ENCODE assay signal across 8 cellular contexts in the genomic region with DNA sequence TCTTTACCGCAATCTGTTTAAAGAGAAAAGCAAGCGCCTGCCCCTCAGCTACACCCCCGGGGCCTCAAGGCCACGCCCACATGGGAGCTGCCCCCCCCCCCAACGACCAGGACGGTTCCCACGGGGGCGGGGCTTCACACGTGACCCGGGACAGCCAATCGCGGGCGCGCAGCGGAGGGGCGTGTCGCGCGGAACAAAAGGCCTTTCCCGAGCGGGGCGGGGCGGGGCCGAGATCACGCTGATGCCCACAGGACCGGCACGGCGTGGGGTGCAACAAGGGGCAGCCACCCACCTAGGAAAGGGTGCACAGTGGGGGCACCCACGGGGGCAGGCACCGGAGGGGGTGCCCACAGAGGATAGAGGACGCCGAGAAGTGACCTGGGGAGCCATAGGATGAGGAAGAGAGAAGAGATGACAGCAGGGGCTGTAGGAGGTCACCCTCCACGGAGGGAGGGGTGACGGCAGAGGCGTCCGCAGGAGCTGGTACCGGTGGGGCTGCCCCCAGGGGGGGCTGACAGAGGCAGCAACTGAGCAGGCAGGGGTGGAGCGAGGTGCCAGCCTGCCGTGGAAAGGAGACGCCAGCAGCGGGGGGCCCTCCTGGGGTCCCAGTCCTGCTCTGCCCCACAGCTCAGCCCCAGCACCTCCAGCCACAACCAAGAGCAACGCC. TPM values are rescaled to one million over a fixed set of nuclear protein-coding genes. Genes with fewer than 3 reads are reported as not detected.
DNase-seq lines count a peak whose midpoint lies in the region; ATAC-seq and TF ChIP-seq lines count a peak whose summit lies in the region.

No MANE protein-coding gene starts in this region.

- H3K4me3 ChIP-seq in adrenal gland = peak overlapping the region in 1 of 4 donors; percentile 47
- peak overlapping the region; percentile 16 to 65 (median 56) for H3K4me3 ChIP-seq in heart right ventricle
- H3K4me3 ChIP-seq in tibial nerve = peak overlapping the region; percentile 31 to 54 (median 42)

- H3K4me1 ChIP-seq in adrenal gland (replicated peaks in 1 of 2) (peaks cover 3 to 11% of the 10 kb centered on the region in 2 donors), heart right ventricle (peaks cover 0 to 36% (median 24%) of the 10 kb centered on the region in 9 donors), tibial nerve (peaks cover 0 to 49% (median 10%) of the 10 kb centered on the region in 4 donors)

- H3K27me3 Mint-ChIP-seq in HFFc6 (ENCODE audit: insufficient read depth) = no peaks in the 10 kb centered on the region; the same call in 1 of the 2 replicates

- WGBS in adrenal gland, 4 donors = 2 to 14% (median 4%) methylated on average over 12 to 42 of the region's 42 CpGs
- 2 to 4% methylated on average over 36 to 42 of the region's 42 CpGs for WGBS in heart right ventricle, 2 donors
- 5 to 10% methylated on average over 14 to 40 of the region's 42 CpGs for WGBS in tibial nerve, 2 donors

- peak; percentile 58 to 90 for TF ChIP-seq EP300 in tibial nerve (IDR thresholded peaks at IDR 0.05)

- no peaks in the 10 kb centered on the region for H3K9me3 Mint-ChIP-seq in HFFc6

- H3K27me3 ChIP-seq in adrenal gland (no peaks in the 10 kb centered on the region), heart right ventricle (no peaks in the 10 kb centered on the region), tibial nerve (no peaks in the 10 kb centered on the region)

- H3K9me3 ChIP-seq in adrenal gland (replicated peaks in 1 of 3) = no peaks in the 10 kb centered on the region
- no peaks in the 10 kb centered on the region for H3K9me3 ChIP-seq in heart right ventricle
- no peaks in the 10 kb centered on the region for H3K9me3 ChIP-seq in tibial nerve

- in situ Hi-C loops in G401 (cut with HindIII; ENCODE audit: low sequenced_read_pairs) = no loop called here

- no peaks in the 10 kb centered on the region for H3K36me3 Mint-ChIP-seq in HFFc6 (ENCODE audit: low read depth)

- H3K27ac Mint-ChIP-seq in HFFc6 = peak overlapping the region; percentile 21; the same call in 1 of the 2 replicates

- peak overlapping the region in 2 of 5 donors; percentile 38 to 47 for H3K27ac ChIP-seq in adrenal gland
- peak overlapping the region in 9 of 10 donors; percentile 12 to 71 (median 55) for H3K27ac ChIP-seq in heart right ventricle
- peak overlapping the region; percentile 50 to 87 (median 66) for H3K27ac ChIP-seq in tibial nerve

- DNase-seq in G401 (ENCODE audit: low spot score) (peak; percentile 78), HFFc6 (peak; percentile 82), NCI-H1092 treated with DMSO at 0.1 percent for 48 hours (lab: John Stamatoyannopoulos, UW) (peak; percentile 76), T follicular helper cell (ENCODE audit: low read depth) (peak; percentile 92), adrenal gland (peak; percentile 92 to 97 (median 95)), heart right ventricle (peak; percentile 96 to 97), posterior cingulate gyrus (peak; percentile 90 to 99 (median 97)), tibial nerve (ENCODE audit: low spot score in 2 of 2) (peak; percentile 94 to 95)

- no peaks in the 10 kb centered on the region for H3K4me1 Mint-ChIP-seq in HFFc6 (ENCODE audit: low read depth)

- peaks cover 0 to 12% of the 10 kb centered on the region in 2 donors for H3K36me3 ChIP-seq in adrenal gland (replicated peaks in 1 of 2)
- H3K36me3 ChIP-seq in heart right ventricle = peaks cover 0 to 73% (median 3%) of the 10 kb centered on the region in 9 donors
- H3K36me3 ChIP-seq in tibial nerve = peaks cover 0 to 67% (median 0%) of the 10 kb centered on the region in 3 donors

- peak overlapping the region; percentile 89 for H3K4me3 Mint-ChIP-seq in HFFc6

- peak; percentile 92 to 98 (median 97) for ATAC-seq in heart right ventricle

- intact Hi-C loops in adrenal gland (cut with DNase I) = loop anchor here in 1 of 2 donors (10.0 kb wide), 1 partner anchor 94 kb away; no protein-coding TSS in a partner anchor
- intact Hi-C loops in heart right ventricle (cut with DNase I) = loop anchor here in 2 of 10 donors (10.0 kb wide), 2 partner anchors 64 to 94 kb away; no protein-coding TSS in a partner anchor
- intact Hi-C loops in posterior cingulate gyrus (cut with DNase I) = loop anchor here (10.0 kb wide), 1 partner anchor 104 kb away; a partner anchor contains a TSS

- no peak for TF ChIP-seq CTCF in HFFc6 (IDR thresholded peaks at IDR 0.05)
- TF ChIP-seq CTCF in adrenal gland (IDR thresholded peaks at IDR 0.05) = no peak
- TF ChIP-seq CTCF in heart right ventricle (IDR thresholded peaks at IDR 0.05) = no peak
- TF ChIP-seq CTCF in tibial nerve (IDR thresholded peaks at IDR 0.05) = no peak

- no peak for TF ChIP-seq POLR2A in adrenal gland (IDR thresholded peaks at IDR 0.05)
- no peak for TF ChIP-seq POLR2A in tibial nerve (IDR thresholded peaks at IDR 0.05)

RNA-seq across cellular contexts. Expression of a gene that starts 6.2 kb away (rescaled TPM):
- 8.2 and 11.1 TPM in 2 replicates for total RNA-seq in G401 (2014; rRNA removed; shearing (Covaris generic))
- 10 to 100 TPM; 15.0 to 22.6 (median 16.5) TPM for total RNA-seq in HFFc6 (2021; fragmentation: NEBNext Ultra II Directional; extraction: Animal tissue kit (Norgen Biotek cat#: 25700))
- total RNA-seq in adrenal gland (100 to 1,000 TPM in 1 of 8 donors, 10 to 100 TPM in 7; 11.5 to 174 (median 39.0) TPM), heart right ventricle (10 to 100 TPM in 7 of 10 donors, 1 to 10 TPM in 3; 6.8 to 20.4 (median 11.4) TPM), tibial nerve (10 to 100 TPM; 34.3 to 70.5 (median 45.0) TPM)
- polyA plus RNA-seq in adrenal gland (10 to 100 TPM; 10.1 to 27.9 (median 11.8) TPM), heart right ventricle (10 to 100 TPM in 1 of 2 donors, 1 to 10 TPM in 1; 3.3 to 11.6 TPM)

RNA-seq across cellular contexts. Expression of a gene that starts 12.2 kb away (rescaled TPM):
- total RNA-seq in G401 (2014; rRNA removed; shearing (Covaris generic)) = 40.5 and 46.6 TPM in 2 replicates
- total RNA-seq in HFFc6 (2021; fragmentation: NEBNext Ultra II Directional; extraction: Animal tissue kit (Norgen Biotek cat#: 25700)) = 10 to 100 TPM; 11.0 to 16.7 (median 13.3) TPM
- total RNA-seq in adrenal gland (10 to 100 TPM; 16.9 to 48.2 (median 21.6) TPM), heart right ventricle (10 to 100 TPM in 9 of 10 donors, 1 to 10 TPM in 1; 7.8 to 14.9 (median 12.5) TPM), tibial nerve (10 to 100 TPM in 3 of 4 donors, 1 to 10 TPM in 1; 8.7 to 18.6 (median 13.5) TPM)
- polyA plus RNA-seq in adrenal gland (10 to 100 TPM; 13.2 to 21.0 (median 15.7) TPM), heart right ventricle (10 to 100 TPM in 1 of 2 donors, 1 to 10 TPM in 1; 9.0 to 30.5 TPM)

RNA-seq across cellular contexts. Expression of a gene that starts 22.6 kb away (rescaled TPM):
- not detected in 2 replicates for total RNA-seq in G401 (2014; rRNA removed; shearing (Covaris generic))
- total RNA-seq in HFFc6 (2021; fragmentation: NEBNext Ultra II Directional; extraction: Animal tissue kit (Norgen Biotek cat#: 25700)) = not detected
- under 1 TPM in 1 of 8 donors, not detected in 7; 0.69 TPM for total RNA-seq in adrenal gland
- polyA plus RNA-seq in adrenal gland = not detected
- under 1 TPM in 4 of 10 donors, not detected in 6; 0.32 to 0.61 (median 0.47) TPM for total RNA-seq in heart right ventricle
- polyA plus RNA-seq in heart right ventricle = under 1 TPM; 0.04 to 0.59 TPM
- total RNA-seq in tibial nerve = 1 to 10 TPM in 1 of 4 donors, not detected in 3; 1.1 TPM

RNA-seq across cellular contexts. Expression of a gene that starts 36.1 kb away (rescaled TPM):
- total RNA-seq in G401 (2014; rRNA removed; shearing (Covaris generic)) = 0.75 TPM in 1 of 2 replicates, not detected in the other
- total RNA-seq in HFFc6 (2021; fragmentation: NEBNext Ultra II Directional; extraction: Animal tissue kit (Norgen Biotek cat#: 25700)) = under 1 TPM in 3 of 6 experiments, not detected in 3; 0.10 to 0.52 (median 0.31) TPM
- 1 to 10 TPM in 4 of 8 donors, under 1 TPM in 4; 0.28 to 3.1 (median 0.83) TPM for total RNA-seq in adrenal gland
- 10 to 100 TPM in 2 of 3 donors, not detected in 1; 10.7 to 39.7 TPM for polyA plus RNA-seq in adrenal gland
- total RNA-seq in heart right ventricle = 1 to 10 TPM in 4 of 10 donors, under 1 TPM in 6; 0.17 to 2.7 (median 0.75) TPM
- 1 to 10 TPM in 1 of 2 donors, under 1 TPM in 1; 0.49 to 5.9 TPM for polyA plus RNA-seq in heart right ventricle
- 1 to 10 TPM in 2 of 4 donors, under 1 TPM in 1, not detected in 1; 0.44 to 3.0 (median 2.7) TPM for total RNA-seq in tibial nerve

RNA-seq across cellular contexts. Expression of a gene that starts 56.6 kb away (rescaled TPM):
- total RNA-seq in G401 (2014; rRNA removed; shearing (Covaris generic)) = 48.6 and 51.1 TPM in 2 replicates
- total RNA-seq in HFFc6 (2021; fragmentation: NEBNext Ultra II Directional; extraction: Animal tissue kit (Norgen Biotek cat#: 25700)) = 10 to 100 TPM; 46.8 to 68.1 (median 52.6) TPM
- total RNA-seq in adrenal gland (100 to 1,000 TPM; 213 to 332 (median 284) TPM), heart right ventricle (10 to 100 TPM; 24.8 to 43.4 (median 29.9) TPM), tibial nerve (100 to 1,000 TPM in 1 of 4 donors, 10 to 100 TPM in 3; 51.1 to 117 (median 71.6) TPM)
- polyA plus RNA-seq in adrenal gland (100 to 1,000 TPM in 2 of 3 donors, 10 to 100 TPM in 1; 95.9 to 659 (median 362) TPM), heart right ventricle (10 to 100 TPM; 44.5 to 56.3 TPM)
